ENCODE assay signal across 2 cellular contexts in the genomic region with DNA sequence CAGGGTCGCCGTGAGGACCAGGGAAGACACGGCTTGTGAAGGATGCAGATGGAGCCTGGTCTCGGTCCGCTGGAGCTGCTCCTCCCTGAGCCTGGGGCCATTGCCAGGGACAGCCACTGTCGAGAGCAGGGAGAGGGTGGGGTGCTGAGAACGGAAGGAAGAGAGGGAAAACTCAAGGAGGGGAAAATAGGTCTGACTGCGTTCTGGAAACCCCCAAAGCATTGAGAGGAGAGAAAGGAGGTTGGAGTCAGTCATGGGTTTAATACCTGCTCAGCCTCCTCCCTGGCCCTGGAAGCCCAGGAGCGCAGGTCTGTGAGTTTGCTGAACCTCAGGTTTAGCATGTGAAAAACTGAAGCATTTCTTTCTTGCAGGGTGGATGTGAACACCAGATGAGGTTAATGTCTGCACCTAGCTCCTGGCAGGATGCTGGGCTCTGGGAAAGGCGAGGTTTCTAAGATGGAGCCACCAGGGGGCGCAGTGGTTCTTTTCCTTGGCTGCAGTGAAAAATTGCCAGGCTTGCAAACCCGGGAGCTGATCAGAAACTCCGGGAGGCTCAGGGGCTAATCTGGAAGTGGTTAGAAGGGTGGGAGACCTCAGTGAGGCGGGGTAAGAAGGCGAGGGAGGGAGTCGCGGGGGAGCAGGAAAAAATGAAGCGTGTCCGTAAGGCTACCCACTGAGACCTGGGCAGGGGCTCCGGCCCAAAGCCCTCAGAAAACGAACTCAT.
TF ChIP-seq lines count a peak whose summit lies in the region.

No MANE protein-coding gene starts in this region.

TF ChIP-seq in GM23338, 12 proteins besides CTCF, POLR2A, EP300 and RAD21 (continues in another document):
- no peak for TF ChIP-seq EZH2phosphoT487 (IDR thresholded peaks at IDR 0.05; ENCODE audit: unreplicated experiment)
- no peak for TF ChIP-seq CREB1 (CRISPR knock-in tag; IDR thresholded peaks at IDR 0.05; ENCODE audit: low read depth)
- TF ChIP-seq ZNF114 (CRISPR knock-in tag; IDR thresholded peaks at IDR 0.05) = no peak
- TF ChIP-seq, protein P1, sequence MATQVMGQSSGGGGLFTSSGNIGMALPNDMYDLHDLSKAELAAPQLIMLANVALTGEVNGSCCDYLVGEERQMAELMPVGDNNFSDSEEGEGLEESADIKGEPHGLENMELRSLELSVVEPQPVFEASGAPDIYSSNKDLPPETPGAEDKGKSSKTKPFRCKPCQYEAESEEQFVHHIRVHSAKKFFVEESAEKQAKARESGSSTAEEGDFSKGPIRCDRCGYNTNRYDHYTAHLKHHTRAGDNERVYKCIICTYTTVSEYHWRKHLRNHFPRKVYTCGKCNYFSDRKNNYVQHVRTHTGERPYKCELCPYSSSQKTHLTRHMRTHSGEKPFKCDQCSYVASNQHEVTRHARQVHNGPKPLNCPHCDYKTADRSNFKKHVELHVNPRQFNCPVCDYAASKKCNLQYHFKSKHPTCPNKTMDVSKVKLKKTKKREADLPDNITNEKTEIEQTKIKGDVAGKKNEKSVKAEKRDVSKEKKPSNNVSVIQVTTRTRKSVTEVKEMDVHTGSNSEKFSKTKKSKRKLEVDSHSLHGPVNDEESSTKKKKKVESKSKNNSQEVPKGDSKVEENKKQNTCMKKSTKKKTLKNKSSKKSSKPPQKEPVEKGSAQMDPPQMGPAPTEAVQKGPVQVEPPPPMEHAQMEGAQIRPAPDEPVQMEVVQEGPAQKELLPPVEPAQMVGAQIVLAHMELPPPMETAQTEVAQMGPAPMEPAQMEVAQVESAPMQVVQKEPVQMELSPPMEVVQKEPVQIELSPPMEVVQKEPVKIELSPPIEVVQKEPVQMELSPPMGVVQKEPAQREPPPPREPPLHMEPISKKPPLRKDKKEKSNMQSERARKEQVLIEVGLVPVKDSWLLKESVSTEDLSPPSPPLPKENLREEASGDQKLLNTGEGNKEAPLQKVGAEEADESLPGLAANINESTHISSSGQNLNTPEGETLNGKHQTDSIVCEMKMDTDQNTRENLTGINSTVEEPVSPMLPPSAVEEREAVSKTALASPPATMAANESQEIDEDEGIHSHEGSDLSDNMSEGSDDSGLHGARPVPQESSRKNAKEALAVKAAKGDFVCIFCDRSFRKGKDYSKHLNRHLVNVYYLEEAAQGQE (IDR thresholded peaks at IDR 0.05; ENCODE audit: unreplicated experiment) = no peak
- TF ChIP-seq EZH2 (IDR thresholded peaks at IDR 0.05; ENCODE audit: low read depth, unreplicated experiment) = no peak
- TF ChIP-seq POLR2AphosphoS5 (IDR thresholded peaks at IDR 0.05; ENCODE audit: low read depth) = no peak
- no peak for TF ChIP-seq JUNB (IDR thresholded peaks at IDR 0.05; ENCODE audit: unreplicated experiment)
- no peak for TF ChIP-seq STAT1 (IDR thresholded peaks at IDR 0.05; ENCODE audit: unreplicated experiment)
- TF ChIP-seq, protein P2, sequence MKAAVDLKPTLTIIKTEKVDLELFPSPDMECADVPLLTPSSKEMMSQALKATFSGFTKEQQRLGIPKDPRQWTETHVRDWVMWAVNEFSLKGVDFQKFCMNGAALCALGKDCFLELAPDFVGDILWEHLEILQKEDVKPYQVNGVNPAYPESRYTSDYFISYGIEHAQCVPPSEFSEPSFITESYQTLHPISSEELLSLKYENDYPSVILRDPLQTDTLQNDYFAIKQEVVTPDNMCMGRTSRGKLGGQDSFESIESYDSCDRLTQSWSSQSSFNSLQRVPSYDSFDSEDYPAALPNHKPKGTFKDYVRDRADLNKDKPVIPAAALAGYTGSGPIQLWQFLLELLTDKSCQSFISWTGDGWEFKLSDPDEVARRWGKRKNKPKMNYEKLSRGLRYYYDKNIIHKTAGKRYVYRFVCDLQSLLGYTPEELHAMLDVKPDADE (IDR thresholded peaks at IDR 0.05) = no peak
- no peak for TF ChIP-seq ZNF331 (CRISPR knock-in tag; IDR thresholded peaks at IDR 0.05; ENCODE audit: low read depth)
- TF ChIP-seq NANOG (IDR thresholded peaks at IDR 0.05; ENCODE audit: borderline replicate concordance) = no peak

TF ChIP-seq in HepG2, 621 proteins besides CTCF, POLR2A, EP300 and RAD21 (continues in another document):
- TF ChIP-seq ISL2 (CRISPR knock-in tag; IDR thresholded peaks at IDR 0.05) = 0 out of 2 replicates have a peak, but pooled peaks have one; percentile 21
- TF ChIP-seq, protein P3, sequence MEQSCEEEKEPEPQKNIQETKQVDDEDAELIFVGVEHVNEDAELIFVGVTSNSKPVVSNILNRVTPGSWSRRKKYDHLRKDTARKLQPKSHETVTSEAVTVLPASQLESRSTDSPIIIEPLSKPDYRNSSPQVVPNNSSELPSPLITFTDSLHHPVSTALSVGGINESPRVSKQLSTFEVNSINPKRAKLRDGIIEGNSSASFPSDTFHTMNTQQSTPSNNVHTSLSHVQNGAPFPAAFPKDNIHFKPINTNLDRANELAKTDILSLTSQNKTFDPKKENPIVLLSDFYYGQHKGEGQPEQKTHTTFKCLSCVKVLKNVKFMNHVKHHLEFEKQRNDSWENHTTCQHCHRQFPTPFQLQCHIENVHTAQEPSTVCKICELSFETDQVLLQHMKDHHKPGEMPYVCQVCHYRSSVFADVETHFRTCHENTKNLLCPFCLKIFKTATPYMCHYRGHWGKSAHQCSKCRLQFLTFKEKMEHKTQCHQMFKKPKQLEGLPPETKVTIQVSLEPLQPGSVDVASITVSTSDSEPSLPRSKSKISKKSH (CRISPR knock-in tag; IDR thresholded peaks at IDR 0.05; ENCODE audit: borderline replicate concordance) = no peak
- TF ChIP-seq MAFG (CRISPR knock-in tag; IDR thresholded peaks at IDR 0.05) = peak; percentile 71
- TF ChIP-seq, protein P4, sequence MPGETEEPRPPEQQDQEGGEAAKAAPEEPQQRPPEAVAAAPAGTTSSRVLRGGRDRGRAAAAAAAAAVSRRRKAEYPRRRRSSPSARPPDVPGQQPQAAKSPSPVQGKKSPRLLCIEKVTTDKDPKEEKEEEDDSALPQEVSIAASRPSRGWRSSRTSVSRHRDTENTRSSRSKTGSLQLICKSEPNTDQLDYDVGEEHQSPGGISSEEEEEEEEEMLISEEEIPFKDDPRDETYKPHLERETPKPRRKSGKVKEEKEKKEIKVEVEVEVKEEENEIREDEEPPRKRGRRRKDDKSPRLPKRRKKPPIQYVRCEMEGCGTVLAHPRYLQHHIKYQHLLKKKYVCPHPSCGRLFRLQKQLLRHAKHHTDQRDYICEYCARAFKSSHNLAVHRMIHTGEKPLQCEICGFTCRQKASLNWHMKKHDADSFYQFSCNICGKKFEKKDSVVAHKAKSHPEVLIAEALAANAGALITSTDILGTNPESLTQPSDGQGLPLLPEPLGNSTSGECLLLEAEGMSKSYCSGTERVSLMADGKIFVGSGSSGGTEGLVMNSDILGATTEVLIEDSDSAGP (CRISPR knock-in tag; IDR thresholded peaks at IDR 0.05; ENCODE audit: borderline replicate concordance) = peak; percentile 62; the same call in 1 of the 2 replicates
- peak; percentile 36; the same call in 1 of the 2 replicates for TF ChIP-seq ZNF788 (CRISPR knock-in tag; IDR thresholded peaks at IDR 0.05; ENCODE audit: borderline replicate concordance)
- peak; percentile 84 for TF ChIP-seq MAFF (IDR thresholded peaks at IDR 0.05; ENCODE audit: low read depth, low read length)
- TF ChIP-seq, protein P5, sequence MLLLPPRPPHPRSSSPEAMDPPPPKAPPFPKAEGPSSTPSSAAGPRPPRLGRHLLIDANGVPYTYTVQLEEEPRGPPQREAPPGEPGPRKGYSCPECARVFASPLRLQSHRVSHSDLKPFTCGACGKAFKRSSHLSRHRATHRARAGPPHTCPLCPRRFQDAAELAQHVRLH (CRISPR knock-in tag; IDR thresholded peaks at IDR 0.05; ENCODE audit: borderline replicate concordance, low read depth) = peak; percentile 81; the same call in 1 of the 2 replicates
- TF ChIP-seq ZMYM4 (CRISPR knock-in tag; IDR thresholded peaks at IDR 0.05) = peak; percentile 23; the same call in 1 of the 2 replicates
- TF ChIP-seq ZNF547 (CRISPR knock-in tag; IDR thresholded peaks at IDR 0.05) = 0 out of 2 replicates have a peak, but pooled peaks have one; percentile 23
- no peak for TF ChIP-seq SMARCC2 (IDR thresholded peaks at IDR 0.05)
- TF ChIP-seq, protein P6, sequence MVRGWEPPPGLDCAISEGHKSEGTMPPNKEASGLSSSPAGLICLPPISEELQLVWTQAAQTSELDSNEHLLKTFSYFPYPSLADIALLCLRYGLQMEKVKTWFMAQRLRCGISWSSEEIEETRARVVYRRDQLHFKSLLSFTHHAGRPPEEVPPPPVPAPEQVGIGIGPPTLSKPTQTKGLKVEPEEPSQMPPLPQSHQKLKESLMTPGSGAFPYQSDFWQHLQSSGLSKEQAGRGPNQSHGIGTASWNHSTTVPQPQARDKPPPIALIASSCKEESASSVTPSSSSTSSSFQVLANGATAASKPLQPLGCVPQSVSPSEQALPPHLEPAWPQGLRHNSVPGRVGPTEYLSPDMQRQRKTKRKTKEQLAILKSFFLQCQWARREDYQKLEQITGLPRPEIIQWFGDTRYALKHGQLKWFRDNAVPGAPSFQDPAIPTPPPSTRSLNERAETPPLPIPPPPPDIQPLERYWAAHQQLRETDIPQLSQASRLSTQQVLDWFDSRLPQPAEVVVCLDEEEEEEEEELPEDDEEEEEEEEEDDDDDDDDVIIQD (CRISPR knock-in tag; IDR thresholded peaks at IDR 0.05; ENCODE audit: low read depth) = 0 out of 2 replicates have a peak, but pooled peaks have one; percentile 25
- TF ChIP-seq, protein P7, sequence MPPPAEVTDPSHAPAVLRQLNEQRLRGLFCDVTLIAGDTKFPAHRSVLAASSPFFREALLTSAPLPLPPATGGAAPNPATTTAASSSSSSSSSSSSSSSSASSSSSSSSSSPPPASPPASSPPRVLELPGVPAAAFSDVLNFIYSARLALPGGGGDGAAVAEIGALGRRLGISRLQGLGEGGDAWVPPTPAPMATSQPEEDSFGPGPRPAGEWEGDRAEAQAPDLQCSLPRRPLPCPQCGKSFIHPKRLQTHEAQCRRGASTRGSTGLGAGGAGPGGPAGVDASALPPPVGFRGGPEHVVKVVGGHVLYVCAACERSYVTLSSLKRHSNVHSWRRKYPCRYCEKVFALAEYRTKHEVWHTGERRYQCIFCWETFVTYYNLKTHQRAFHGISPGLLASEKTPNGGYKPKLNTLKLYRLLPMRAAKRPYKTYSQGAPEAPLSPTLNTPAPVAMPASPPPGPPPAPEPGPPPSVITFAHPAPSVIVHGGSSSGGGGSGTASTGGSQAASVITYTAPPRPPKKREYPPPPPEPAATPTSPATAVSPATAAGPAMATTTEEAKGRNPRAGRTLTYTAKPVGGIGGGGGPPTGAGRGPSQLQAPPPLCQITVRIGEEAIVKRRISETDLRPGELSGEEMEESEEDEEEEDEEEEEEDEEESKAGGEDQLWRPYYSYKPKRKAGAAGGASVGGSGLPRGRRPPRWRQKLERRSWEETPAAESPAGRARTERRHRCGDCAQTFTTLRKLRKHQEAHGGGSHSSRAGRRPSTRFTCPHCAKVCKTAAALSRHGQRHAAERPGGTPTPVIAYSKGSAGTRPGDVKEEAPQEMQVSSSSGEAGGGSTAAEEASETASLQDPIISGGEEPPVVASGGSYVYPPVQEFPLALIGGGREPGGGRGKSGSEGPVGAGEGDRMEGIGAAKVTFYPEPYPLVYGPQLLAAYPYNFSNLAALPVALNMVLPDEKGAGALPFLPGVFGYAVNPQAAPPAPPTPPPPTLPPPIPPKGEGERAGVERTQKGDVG (CRISPR knock-in tag; IDR thresholded peaks at IDR 0.05; ENCODE audit: borderline replicate concordance) = no peak
- TF ChIP-seq, protein P8, sequence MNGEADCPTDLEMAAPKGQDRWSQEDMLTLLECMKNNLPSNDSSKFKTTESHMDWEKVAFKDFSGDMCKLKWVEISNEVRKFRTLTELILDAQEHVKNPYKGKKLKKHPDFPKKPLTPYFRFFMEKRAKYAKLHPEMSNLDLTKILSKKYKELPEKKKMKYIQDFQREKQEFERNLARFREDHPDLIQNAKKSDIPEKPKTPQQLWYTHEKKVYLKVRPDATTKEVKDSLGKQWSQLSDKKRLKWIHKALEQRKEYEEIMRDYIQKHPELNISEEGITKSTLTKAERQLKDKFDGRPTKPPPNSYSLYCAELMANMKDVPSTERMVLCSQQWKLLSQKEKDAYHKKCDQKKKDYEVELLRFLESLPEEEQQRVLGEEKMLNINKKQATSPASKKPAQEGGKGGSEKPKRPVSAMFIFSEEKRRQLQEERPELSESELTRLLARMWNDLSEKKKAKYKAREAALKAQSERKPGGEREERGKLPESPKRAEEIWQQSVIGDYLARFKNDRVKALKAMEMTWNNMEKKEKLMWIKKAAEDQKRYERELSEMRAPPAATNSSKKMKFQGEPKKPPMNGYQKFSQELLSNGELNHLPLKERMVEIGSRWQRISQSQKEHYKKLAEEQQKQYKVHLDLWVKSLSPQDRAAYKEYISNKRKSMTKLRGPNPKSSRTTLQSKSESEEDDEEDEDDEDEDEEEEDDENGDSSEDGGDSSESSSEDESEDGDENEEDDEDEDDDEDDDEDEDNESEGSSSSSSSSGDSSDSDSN (CRISPR knock-in tag; IDR thresholded peaks at IDR 0.05) = no peak
- TF ChIP-seq ZMYM2 (CRISPR knock-in tag; IDR thresholded peaks at IDR 0.05) = 0 out of 2 replicates have a peak, but pooled peaks have one; percentile 16
- TF ChIP-seq KLF16 (CRISPR knock-in tag; IDR thresholded peaks at IDR 0.05) = peak in 1 of 2 experiments; percentile 59; a peak in 1 of 4 replicates
- TF ChIP-seq, protein P9, sequence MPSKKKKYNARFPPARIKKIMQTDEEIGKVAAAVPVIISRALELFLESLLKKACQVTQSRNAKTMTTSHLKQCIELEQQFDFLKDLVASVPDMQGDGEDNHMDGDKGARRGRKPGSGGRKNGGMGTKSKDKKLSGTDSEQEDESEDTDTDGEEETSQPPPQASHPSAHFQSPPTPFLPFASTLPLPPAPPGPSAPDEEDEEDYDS (CRISPR knock-in tag; IDR thresholded peaks at IDR 0.05) = 0 out of 2 replicates have a peak, but pooled peaks have one; percentile 12
- TF ChIP-seq RXRA (CRISPR knock-in tag; IDR thresholded peaks at IDR 0.05) = peak; percentile 39; the same call in 1 of the 2 replicates
- TF ChIP-seq KDM4B (CRISPR knock-in tag; IDR thresholded peaks at IDR 0.05) = peak; percentile 88
- peak; percentile 15; the same call in 1 of the 2 replicates for TF ChIP-seq MED1 (CRISPR knock-in tag; IDR thresholded peaks at IDR 0.05)
- TF ChIP-seq, protein P10, sequence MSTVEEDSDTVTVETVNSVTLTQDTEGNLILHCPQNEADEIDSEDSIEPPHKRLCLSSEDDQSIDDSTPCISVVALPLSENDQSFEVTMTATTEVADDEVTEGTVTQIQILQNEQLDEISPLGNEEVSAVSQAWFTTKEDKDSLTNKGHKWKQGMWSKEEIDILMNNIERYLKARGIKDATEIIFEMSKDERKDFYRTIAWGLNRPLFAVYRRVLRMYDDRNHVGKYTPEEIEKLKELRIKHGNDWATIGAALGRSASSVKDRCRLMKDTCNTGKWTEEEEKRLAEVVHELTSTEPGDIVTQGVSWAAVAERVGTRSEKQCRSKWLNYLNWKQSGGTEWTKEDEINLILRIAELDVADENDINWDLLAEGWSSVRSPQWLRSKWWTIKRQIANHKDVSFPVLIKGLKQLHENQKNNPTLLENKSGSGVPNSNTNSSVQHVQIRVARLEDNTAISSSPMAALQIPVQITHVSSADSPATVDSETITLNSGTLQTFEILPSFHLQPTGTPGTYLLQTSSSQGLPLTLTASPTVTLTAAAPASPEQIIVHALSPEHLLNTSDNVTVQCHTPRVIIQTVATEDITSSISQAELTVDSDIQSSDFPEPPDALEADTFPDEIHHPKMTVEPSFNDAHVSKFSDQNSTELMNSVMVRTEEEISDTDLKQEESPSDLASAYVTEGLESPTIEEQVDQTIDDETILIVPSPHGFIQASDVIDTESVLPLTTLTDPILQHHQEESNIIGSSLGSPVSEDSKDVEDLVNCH (CRISPR knock-in tag; IDR thresholded peaks at IDR 0.05) = no peak
- TF ChIP-seq MIXL1 (CRISPR knock-in tag; IDR thresholded peaks at IDR 0.05) = 0 out of 2 replicates have a peak, but pooled peaks have one; percentile 18
- peak; percentile 31; the same call in 1 of the 2 replicates for TF ChIP-seq GATAD2A (CRISPR knock-in tag; IDR thresholded peaks at IDR 0.05)
- TF ChIP-seq TEAD3 (CRISPR knock-in tag; optimal IDR thresholded peaks at IDR 0.05; ENCODE audit: borderline replicate concordance) = peak; percentile 40
